ENCODE assay signal across 11 cellular contexts in the genomic region with DNA sequence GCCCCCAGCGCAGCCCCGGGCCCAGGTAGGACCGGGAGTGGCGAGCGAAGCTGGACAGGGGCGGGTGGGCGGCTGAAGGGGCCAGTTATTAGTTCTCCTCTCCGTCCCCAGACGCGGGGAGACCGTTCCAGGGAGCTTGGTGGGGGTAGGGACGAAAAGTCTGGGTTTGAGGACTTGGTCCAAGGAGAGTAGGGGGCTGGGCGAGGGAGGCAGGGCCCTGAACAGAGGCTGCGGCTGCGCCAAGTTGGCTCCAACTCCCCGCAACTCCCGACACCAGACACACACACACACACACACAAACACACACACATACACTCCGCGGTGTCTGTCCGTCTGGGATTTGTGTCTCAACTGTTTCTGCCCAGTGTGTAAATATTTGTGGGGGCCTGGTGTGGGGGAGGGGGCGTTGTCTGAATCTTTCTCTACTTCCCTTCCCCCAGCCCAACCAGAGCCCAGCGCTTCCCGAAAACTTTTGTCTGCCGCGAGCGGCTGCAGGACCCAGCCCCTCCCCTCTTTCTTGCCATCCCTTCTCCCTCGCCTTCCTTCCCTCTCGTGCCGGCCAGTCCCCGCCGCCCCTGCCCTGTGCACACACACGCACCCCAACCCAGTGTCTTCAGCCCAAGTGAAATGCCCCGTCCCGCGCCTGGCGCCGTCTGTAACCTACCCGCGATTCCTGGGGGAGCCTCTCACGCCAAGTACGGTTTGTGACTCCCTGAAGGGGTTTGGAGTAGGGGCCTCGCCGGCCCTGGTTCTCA. TPM values are rescaled to one million over a fixed set of nuclear protein-coding genes. Genes with fewer than 3 reads are reported as not detected.
DNase-seq lines count a peak whose midpoint lies in the region; ATAC-seq lines count a peak whose summit lies in the region.
"Had no signal": no experiment of that assay in that cellular context is flagged by ENCODE, and none has a peak within 500 bp of the region (broad histone marks: within the 10 kb centered on the region; RNA-seq: fewer than 3 reads in every experiment).

No MANE protein-coding gene starts in this region.

- H3K9me3 ChIP-seq in right cardiac atrium (ENCODE audit: control insufficient read depth, low read length) (no peaks in the 10 kb centered on the region), trophoblast cell (ENCODE audit: insufficient read depth, low read depth, low read length) (no peaks in the 10 kb centered on the region)

- H3K4me2 ChIP-seq in trophoblast cell (ENCODE audit: low read length): peak overlapping the region; percentile 82

- H2BK12ac ChIP-seq in trophoblast cell (ENCODE audit: low read length): peak overlapping the region; percentile 78

- H2AFZ ChIP-seq in trophoblast cell (ENCODE audit: insufficient read depth, low read length, poor library complexity): peak overlapping the region; percentile 69

- no peaks in the 10 kb centered on the region for H3K27me3 ChIP-seq in right cardiac atrium (ENCODE audit: control insufficient read depth, insufficient read depth)
- no peaks in the 10 kb centered on the region for H3K27me3 ChIP-seq in trophoblast cell (ENCODE audit: insufficient read depth, low read length)

- H2BK120ac ChIP-seq in trophoblast cell (ENCODE audit: insufficient read depth, low read length, poor library complexity): peak overlapping the region; percentile 99

- peaks cover 52% of the 10 kb centered on the region for H3K79me2 ChIP-seq in trophoblast cell (ENCODE audit: control insufficient read depth, insufficient read depth, low read length, poor library complexity)

- peak overlapping the region; percentile 92 for H3K4ac ChIP-seq in trophoblast cell (ENCODE audit: low read depth, low read length)

- peak overlapping the region; percentile 100 for H3K18ac ChIP-seq in trophoblast cell (ENCODE audit: low read length)

- peak overlapping the region; percentile 98 for H2AK5ac ChIP-seq in trophoblast cell (ENCODE audit: low read length)

- H3K27ac ChIP-seq in right cardiac atrium (ENCODE audit: low read length) (no peak overlapping the region), trophoblast cell (ENCODE audit: low read depth, low read length) (peak overlapping the region; percentile 98)

- H3K4me3 ChIP-seq in right cardiac atrium (ENCODE audit: low read length): peak overlapping the region; percentile 54
- peak overlapping the region; percentile 89 for H3K4me3 ChIP-seq in trophoblast cell (ENCODE audit: low read depth, low read length)

- peak overlapping the region; percentile 93 for H4K12ac ChIP-seq in trophoblast cell (ENCODE audit: low read depth, low read length)

- peak overlapping the region; percentile 100 for H4K91ac ChIP-seq in trophoblast cell (ENCODE audit: low read depth, low read length)

- peaks cover 63% of the 10 kb centered on the region for H3K79me1 ChIP-seq in trophoblast cell (ENCODE audit: low read length)

- peak overlapping the region; percentile 95 for H4K8ac ChIP-seq in trophoblast cell (ENCODE audit: low read depth, low read length)

- intact Hi-C loops in right cardiac atrium (cut with DNase I): no loop called here

- peak; percentile 25 to 46 for ATAC-seq in right cardiac atrium
- ATAC-seq in HG02970 (IDR thresholded peaks at IDR 0.05; ENCODE audit: low FRiP score, unreplicated experiment): no peak
- no peak for ATAC-seq in HG02759 (IDR thresholded peaks at IDR 0.05; ENCODE audit: unreplicated experiment)

- 11% methylated on average over 43 of the region's 43 CpGs for WGBS in right cardiac atrium
- no CpG with 5 or more reads among the region's 43 CpGs for WGBS in trophoblast cell (ENCODE audit: extremely low coverage, insufficient coverage, insufficient read length)

- DNase-seq in DMS 273 treated with DMSO at 0.1 percent for 48 hours (lab: John Stamatoyannopoulos, UW): peak; percentile 16
- DNase-seq in amniotic epithelial cell (ENCODE audit: low read depth): peak; percentile 65
- peak; percentile 47 to 87 (median 85) for DNase-seq in right cardiac atrium
- no peak for DNase-seq in trophoblast cell
- no peak for DNase-seq in NCI-H1930 (lab: John Stamatoyannopoulos, UW)
- no peak for DNase-seq in dedifferentiated amniotic fluid mesenchymal stem cell (ENCODE audit: extremely low spot score)
- DNase-seq: activated naive CD8-positive, alpha-beta T cell treated with anti-CD3 and anti-CD28 coated beads, Interleukin-2, amount 10 ng/mL, durations not matched to agents 7 days and 5 days; T-cell had no signal

- peak overlapping the region; percentile 92 for H3K9ac ChIP-seq in trophoblast cell (ENCODE audit: low read length)

- H3K23ac ChIP-seq in trophoblast cell (ENCODE audit: low read length): no peak overlapping the region

- H3K14ac ChIP-seq in trophoblast cell (ENCODE audit: low read length): peak overlapping the region; percentile 99

- H2BK5ac ChIP-seq in trophoblast cell (ENCODE audit: low read depth, low read length, poor library complexity): peak overlapping the region; percentile 98

- H3K4me1 ChIP-seq in right cardiac atrium (ENCODE audit: control insufficient read depth, insufficient read depth, low read length) (no peaks in the 10 kb centered on the region), trophoblast cell (ENCODE audit: control insufficient read depth in 1 of 2, insufficient read depth in 2 of 2, low read length in 2 of 2) (peaks cover 56 to 57% of the 10 kb centered on the region in 2 experiments)

- H3K36me3 ChIP-seq in trophoblast cell (ENCODE audit: control insufficient read depth in 1 of 2, insufficient read depth in 2 of 2, low read length in 2 of 2): peaks cover 42% of the 10 kb centered on the region in 2 experiments

RNA-seq across cellular contexts. Expression of a gene that starts 0.7 kb away (rescaled TPM):
- total RNA-seq in right cardiac atrium: 10 to 100 TPM in 2 of 4 donors, 1 to 10 TPM in 2; 8.0 to 11.9 (median 10.0) TPM
- 4.9 TPM for polyA plus RNA-seq in right cardiac atrium
- 206 and 208 TPM in 2 replicates for polyA plus RNA-seq in trophoblast cell (2013)
- total RNA-seq: activated naive CD8-positive, alpha-beta T cell treated with anti-CD3 and anti-CD28 coated beads, Interleukin-2, amount 10 ng/mL, durations not matched to agents 7 days and 5 days; T-cell had no signal
- polyA plus RNA-seq: IgD-negative memory B cell had no signal

Comparison
In these comparisons a context has a peak if more than half of its experiments do, and no peak if none do; other contexts are left out.
1. DNase-seq: peak in DMS 273 treated with DMSO at 0.1 percent for 48 hours (single experiment), amniotic epithelial cell (single experiment) and right cardiac atrium (3 of 3); none in trophoblast cell (0 of 2), NCI-H1930 (0 of 2) and dedifferentiated amniotic fluid mesenchymal stem cell (single experiment).
2. ATAC-seq: peak in right cardiac atrium (2 of 2); none in HG02970 (single experiment) and HG02759 (single experiment).